8 cellular contexts compared by ENCODE assay signal in the genomic region with DNA sequence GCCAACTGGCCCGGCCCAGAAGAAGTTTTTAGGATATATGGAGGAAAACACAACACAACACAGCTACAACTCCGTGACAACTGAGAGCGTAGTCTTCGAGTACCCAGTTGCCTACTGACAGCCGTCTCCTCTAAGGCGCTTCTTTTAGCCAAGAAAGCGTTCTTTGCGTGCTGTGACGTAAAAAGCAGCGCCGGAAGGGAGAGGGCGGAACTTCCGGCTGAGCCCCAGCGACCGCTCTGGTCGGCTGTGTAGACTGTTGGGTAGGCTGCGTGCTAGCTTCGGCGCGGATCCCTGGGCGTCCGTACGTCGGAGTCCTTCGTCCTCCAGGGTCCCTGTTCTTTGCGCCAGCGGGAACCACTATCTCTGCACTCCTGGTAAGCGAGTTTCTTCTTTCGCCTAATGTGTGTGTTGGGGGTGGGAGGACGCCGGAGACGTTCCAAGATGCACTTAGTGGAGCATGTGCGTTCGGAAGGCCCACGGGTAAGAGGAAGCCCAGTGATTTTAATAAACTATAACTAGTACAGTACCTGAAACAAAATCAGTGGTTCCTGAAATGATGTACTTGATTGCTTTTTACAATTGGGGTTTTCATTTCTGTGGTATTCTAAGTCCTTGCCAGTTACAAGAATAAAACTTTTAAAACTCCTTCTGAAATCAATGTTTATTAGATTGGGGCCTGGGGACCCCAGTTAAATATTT. TPM values are rescaled to one million over a fixed set of nuclear protein-coding genes. Genes with fewer than 3 reads are reported as not detected.
DNase-seq lines count a peak whose midpoint lies in the region; ATAC-seq and TF ChIP-seq lines count a peak whose summit lies in the region.

A gene (plus strand): TSS at position 239 of the 699 bp plus-strand sequence. CDS start 2,914 bp downstream, outside the sequence.

- peak within 1 kb of the TSS; percentile 93 to 97 for H3K4me3 Mint-ChIP-seq in CD14-positive monocyte
- H3K4me3 Mint-ChIP-seq in activated CD4-positive, alpha-beta memory T cell treated with anti-CD3 and anti-CD28 coated beads for 36 hours, result peak within 1 kb of the TSS; percentile 97

- peak; percentile 100 for ATAC-seq in GM19395 (IDR thresholded peaks at IDR 0.05; ENCODE audit: unreplicated experiment)
- peak; percentile 99 for ATAC-seq in HG03565 (IDR thresholded peaks at IDR 0.05; ENCODE audit: unreplicated experiment)
- ATAC-seq in right lobe of liver, result peak; percentile 99 to 100 (median 99)

- 0% methylated on average over 20 of the region's 35 CpGs for WGBS in right lobe of liver (ENCODE audit: insufficient coverage, low coverage, low lambda C conversion rate, missing lambda C conversion rate)

- H3K36me3 ChIP-seq in right lobe of liver, result peaks cover 0 to 11% (median 1%) of the 10 kb centered on the region in 4 donors

- DNase-seq in CD14-positive monocyte (ENCODE audit: low spot score), result peak; percentile 86
- peak; percentile 88 for DNase-seq in NCI-H82 treated with DMSO at 0.1 percent for 48 hours (lab: John Stamatoyannopoulos, UW; ENCODE audit: unreplicated experiment)
- DNase-seq in activated CD4-positive, alpha-beta memory T cell treated with anti-CD3 and anti-CD28 coated beads for 36 hours, result peak; percentile 96
- peak; percentile 89 to 96 (median 94) for DNase-seq in dorsolateral prefrontal cortex
- peak; percentile 89 to 94 (median 92) for DNase-seq in right lobe of liver
- DNase-seq in stimulated activated CD4-positive, alpha-beta T cell treated with anti-CD3 and anti-CD28 coated beads, Interleukin-4, amount 100 ng/mL, for 4 hours, result peak; percentile 87 to 90

- H3K27me3 Mint-ChIP-seq in CD14-positive monocyte (ENCODE audit: low read depth in 3 of 3), result peaks cover 4 to 17% (median 9%) of the 10 kb centered on the region in 3 donors
- peaks cover 3% of the 10 kb centered on the region for H3K27me3 Mint-ChIP-seq in activated CD4-positive, alpha-beta memory T cell treated with anti-CD3 and anti-CD28 coated beads for 36 hours

- H3K27ac ChIP-seq in dorsolateral prefrontal cortex (peak within 1 kb of the TSS; percentile 4 to 93 (median 82)), right lobe of liver (peak within 1 kb of the TSS; percentile 75 to 79 (median 76))

- peaks cover 27% of the 10 kb centered on the region for H3K4me1 Mint-ChIP-seq in CD14-positive monocyte
- peaks cover 37% of the 10 kb centered on the region for H3K4me1 Mint-ChIP-seq in activated CD4-positive, alpha-beta memory T cell treated with anti-CD3 and anti-CD28 coated beads for 36 hours (ENCODE audit: low read depth)

- H3K4me1 ChIP-seq in right lobe of liver, result peaks cover 0 to 12% (median 3%) of the 10 kb centered on the region in 4 donors

- H3K4me3 ChIP-seq in dorsolateral prefrontal cortex, result peak within 1 kb of the TSS; percentile 60 to 99 (median 89)
- H3K4me3 ChIP-seq in right lobe of liver, result peak within 1 kb of the TSS; percentile 69 to 97 (median 89)

- H3K27ac Mint-ChIP-seq in CD14-positive monocyte, result peak within 1 kb of the TSS; percentile 93 to 99 (median 97)
- peak within 1 kb of the TSS; percentile 96 for H3K27ac Mint-ChIP-seq in activated CD4-positive, alpha-beta memory T cell treated with anti-CD3 and anti-CD28 coated beads for 36 hours

- intact Hi-C loops in CD14-positive monocyte (cut with micrococcal nuclease) (loop anchor here (5.0 to 10.0 kb wide), 2 partner anchors 47 to 49 kb away; a partner anchor contains a TSS), dorsolateral prefrontal cortex (cut with DNase I) (loop anchor here (1.0 to 5.0 kb wide), 2 partner anchors 13 to 666 kb away; a partner anchor contains a TSS), right lobe of liver (cut with DNase I) (no loop called here)
- intact Hi-C loops in activated CD4-positive, alpha-beta memory T cell treated with anti-CD3 and anti-CD28 coated beads for 36 hours (cut with micrococcal nuclease), result loop anchor here (1.0 to 10.0 kb wide), 7 partner anchors 12 to 1227 kb away; a partner anchor contains a TSS

- H3K9me3 Mint-ChIP-seq in CD14-positive monocyte, result peaks cover 0 to 5% (median 0%) of the 10 kb centered on the region in 7 donors
- no peaks in the 10 kb centered on the region for H3K9me3 Mint-ChIP-seq in activated CD4-positive, alpha-beta memory T cell treated with anti-CD3 and anti-CD28 coated beads for 36 hours

- H3K9me3 ChIP-seq in right lobe of liver, result no peaks in the 10 kb centered on the region

- TF ChIP-seq POLR2A in right lobe of liver (IDR thresholded peaks at IDR 0.05), result peak; percentile 80

- H3K36me3 Mint-ChIP-seq in CD14-positive monocyte, result peaks cover 22 to 26% of the 10 kb centered on the region in 2 donors
- peaks cover 39% of the 10 kb centered on the region for H3K36me3 Mint-ChIP-seq in activated CD4-positive, alpha-beta memory T cell treated with anti-CD3 and anti-CD28 coated beads for 36 hours

- no peak for TF ChIP-seq CTCF in CD14-positive monocyte (IDR thresholded peaks at IDR 0.05)
- peak in 27 of 56 donors; percentile 9 to 44 (median 26) for TF ChIP-seq CTCF in dorsolateral prefrontal cortex (IDR thresholded peaks at IDR 0.05 in 54 of 56, conservative IDR thresholded peaks at IDR 0.05 in 2 of 56; ENCODE audit: low read depth in 1 of 56, partially characterized antibody in 56 of 56)
- TF ChIP-seq CTCF in right lobe of liver (IDR thresholded peaks at IDR 0.05), result no peak

- CTCF ChIA-PET in activated CD4-positive, alpha-beta memory T cell treated with anti-CD3 and anti-CD28 coated beads for 36 hours (lab: Charles Lee), result interaction anchor here (1.0 to 4.1 kb wide), 3 partner anchors 12 to 179 kb away, joined by 3 to 24 read pairs (median 4); a partner anchor contains a TSS

- H3K27me3 ChIP-seq in dorsolateral prefrontal cortex, result peaks cover 0 to 20% (median 0%) of the 10 kb centered on the region in 45 donors
- H3K27me3 ChIP-seq in right lobe of liver, result no peaks in the 10 kb centered on the region

- POLR2A ChIA-PET in activated CD4-positive, alpha-beta memory T cell treated with anti-CD3 and anti-CD28 coated beads for 36 hours (lab: Charles Lee), result interaction anchor here (1.6 to 2.9 kb wide), 5 partner anchors 13 to 49 kb away, joined by 3 to 23 read pairs (median 7); a partner anchor contains a TSS

RNA-seq across cellular contexts. Expression of the gene that starts here (rescaled TPM):
- 10 to 100 TPM; 14.6 to 21.0 TPM for polyA plus RNA-seq in CD14-positive monocyte
- 10 to 100 TPM; 39.5 to 43.2 TPM for total RNA-seq in activated CD4-positive, alpha-beta memory T cell treated with anti-CD3 and anti-CD28 coated beads for 36 hours
- total RNA-seq in dorsolateral prefrontal cortex, result 10 to 100 TPM in 119 of 120 experiments, 1 to 10 TPM in 1; 8.7 to 26.3 (median 18.7) TPM
- 10 to 100 TPM in 5 of 6 experiments, 1 to 10 TPM in 1; 9.7 to 28.0 (median 13.3) TPM for total RNA-seq in right lobe of liver

Comparison
In these comparisons a context has a peak if more than half of its experiments do, and no peak if none do; other contexts are left out.
1. Peak in every context shown above with its lines: DNase-seq, ATAC-seq, H3K4me3 ChIP-seq and H3K27ac ChIP-seq.
2. intact Hi-C loops: an anchor here in CD14-positive monocyte (5.0 to 10.0 kb wide), activated CD4-positive, alpha-beta memory T cell treated with anti-CD3 and anti-CD28 coated beads for 36 hours (1.0 to 10.0 kb wide) and dorsolateral prefrontal cortex (1.0 to 5.0 kb wide); none called in right lobe of liver.